20 cellular contexts compared by ENCODE assay signal in the genomic region with DNA sequence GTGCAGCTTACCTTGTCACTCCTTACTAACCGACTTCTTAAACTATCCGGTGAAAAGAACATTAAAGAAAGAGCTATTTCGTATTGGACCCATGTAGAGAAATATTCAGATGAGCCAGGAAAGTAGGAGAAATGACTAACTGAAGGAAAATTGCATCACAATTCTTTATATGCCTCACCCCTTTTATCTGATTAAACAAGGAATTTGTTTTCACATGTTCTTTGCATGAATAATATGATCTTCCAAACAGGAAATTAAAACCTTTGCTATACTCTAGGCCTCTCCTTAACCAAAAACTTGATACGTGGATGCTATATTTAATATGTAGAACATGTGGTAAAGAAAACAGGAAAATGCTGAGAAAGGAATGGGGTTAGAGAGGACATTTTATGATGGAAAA. TPM values are rescaled to one million over a fixed set of nuclear protein-coding genes. Genes with fewer than 3 reads are reported as not detected.
DNase-seq lines count a peak whose midpoint lies in the region; ATAC-seq, FAIRE-seq and TF ChIP-seq lines count a peak whose summit lies in the region.
"Had no signal": no experiment of that assay in that cellular context is flagged by ENCODE, and none has a peak within 500 bp of the region (broad histone marks: within the 10 kb centered on the region; RNA-seq: fewer than 3 reads in every experiment).

No MANE protein-coding gene starts in this region.

- 60% methylated on average over 4 of the region's 4 CpGs for WGBS in suprapubic skin

- no peak overlapping the region for H3K27ac Mint-ChIP-seq in astrocyte (ENCODE audit: unreplicated experiment)
- H3K27ac Mint-ChIP-seq: activated CD4-positive, alpha-beta T cell treated with anti-CD3 and anti-CD28 coated beads, Interleukin-2, amount 10 ng/mL, durations not matched to agents 24 days and 14 days; activated naive CD8-positive, alpha-beta T cell treated with anti-CD3 and anti-CD28 coated beads, Interleukin-2, amount 50 U/mL, for 24 hours; IgD-negative memory B cell; nephron; stimulated activated memory B cell treated with anti-CD40 and anti-IgM and Interleukin-4, amounts not matched to agents 10 μg/mL and 1 μg/mL and 100 μg/mL, for 72 hours had no signal

- ATAC-seq in HG03521 (IDR thresholded peaks at IDR 0.05; ENCODE audit: unreplicated experiment) = no peak
- ATAC-seq: activated naive CD8-positive, alpha-beta T cell treated with anti-CD3 and anti-CD28 coated beads, Interleukin-2, amount 50 U/mL, for 24 hours; activated T-cell treated with anti-CD3 and anti-CD28 coated beads, Interleukin-2, amount 50 U/mL, for 4 hours; left ventricle myocardium superior; stimulated activated memory B cell treated with anti-CD40 and anti-IgM and Interleukin-4, amounts not matched to agents 10 μg/mL and 1 μg/mL and 100 μg/mL, for 72 hours had no signal

- peak overlapping the region; percentile 35 for H3K4me2 ChIP-seq in astrocyte (ENCODE audit: low read length)

- H3K27me3 ChIP-seq in astrocyte (ENCODE audit: insufficient read depth, low read length) (no peaks in the 10 kb centered on the region), suprapubic skin (no peaks in the 10 kb centered on the region)

- H2AFZ ChIP-seq in astrocyte (ENCODE audit: low read depth, low read length) = peak overlapping the region; percentile 8

- H3K36me3 ChIP-seq in astrocyte (ENCODE audit: insufficient read depth, low read length) (no peaks in the 10 kb centered on the region), suprapubic skin (no peaks in the 10 kb centered on the region)

- no peak for TF ChIP-seq POLR2A in H54 (IDR thresholded peaks at IDR 0.05; ENCODE audit: low read depth, low read length)
- no peak for TF ChIP-seq POLR2A in suprapubic skin (IDR thresholded peaks at IDR 0.05)

- DNase-seq in H54 (ENCODE audit: insufficient read length, low spot score) (no peak), astrocyte (ENCODE audit: low read depth) (peak; percentile 84), fibroblast of peridontal ligament (ENCODE audit: extremely low read depth) (peak; percentile 3), suprapubic skin (ENCODE audit: low spot score in 2 of 2) (no peak), NCI-H1694 (lab: John Stamatoyannopoulos, UW) (no peak), germinal center (ENCODE audit: low spot score) (no peak)
- DNase-seq: activated CD4-positive, alpha-beta T cell treated with anti-CD3 and anti-CD28 coated beads, Interleukin-2, amount 10 ng/mL, durations not matched to agents 24 days and 14 days; activated naive CD8-positive, alpha-beta T cell treated with anti-CD3 and anti-CD28 coated beads, Interleukin-2, amount 50 U/mL, for 24 hours; activated T-cell treated with anti-CD3 and anti-CD28 coated beads, Interleukin-2, amount 50 U/mL, for 4 hours; dermis blood vessel endothelial cell; GF-D8; left ventricle myocardium superior; NCI-H446 treated with DMSO at 0.1 percent for 48 hours; retina; stimulated activated CD4-positive, alpha-beta T cell treated with anti-CD3 and anti-CD28 coated beads, Interleukin-4, amount 100 ng/mL, for 4 hours; T-helper 9 cell had no signal

- H3K9me3 Mint-ChIP-seq in astrocyte (ENCODE audit: unreplicated experiment) = no peaks in the 10 kb centered on the region
- H3K9me3 Mint-ChIP-seq: activated CD4-positive, alpha-beta T cell treated with anti-CD3 and anti-CD28 coated beads, Interleukin-2, amount 10 ng/mL, durations not matched to agents 24 days and 14 days; activated naive CD8-positive, alpha-beta T cell treated with anti-CD3 and anti-CD28 coated beads, Interleukin-2, amount 50 U/mL, for 24 hours; activated T-cell treated with anti-CD3 and anti-CD28 coated beads, Interleukin-2, amount 50 U/mL, for 4 hours; nephron; stimulated activated memory B cell treated with anti-CD40 and anti-IgM and Interleukin-4, amounts not matched to agents 10 μg/mL and 1 μg/mL and 100 μg/mL, for 72 hours had no signal

- H3K4me3 ChIP-seq in astrocyte (ENCODE audit: insufficient read depth, low read depth, low read length) (no peak overlapping the region), suprapubic skin (no peak overlapping the region)

- H3K79me2 ChIP-seq in astrocyte (ENCODE audit: insufficient read depth, low read length) = no peaks in the 10 kb centered on the region

- H3K36me3 Mint-ChIP-seq in astrocyte (ENCODE audit: low read depth, unreplicated experiment) = peaks cover 2% of the 10 kb centered on the region
- H3K36me3 Mint-ChIP-seq: stimulated activated memory B cell treated with anti-CD40 and anti-IgM and Interleukin-4, amounts not matched to agents 10 μg/mL and 1 μg/mL and 100 μg/mL, for 72 hours had no signal

- no peaks in the 10 kb centered on the region for H4K20me1 ChIP-seq in astrocyte (ENCODE audit: insufficient read depth, low read length)

- H3K4me1 Mint-ChIP-seq in astrocyte (ENCODE audit: low read depth, unreplicated experiment) = no peaks in the 10 kb centered on the region
- H3K4me1 Mint-ChIP-seq: activated CD4-positive, alpha-beta T cell treated with anti-CD3 and anti-CD28 coated beads, Interleukin-2, amount 10 ng/mL, durations not matched to agents 24 days and 14 days; activated naive CD8-positive, alpha-beta T cell treated with anti-CD3 and anti-CD28 coated beads, Interleukin-2, amount 50 U/mL, for 24 hours; IgD-negative memory B cell; nephron; stimulated activated memory B cell treated with anti-CD40 and anti-IgM and Interleukin-4, amounts not matched to agents 10 μg/mL and 1 μg/mL and 100 μg/mL, for 72 hours had no signal

- FAIRE-seq in H54 (lab: Jason Lieb, UNC) (peak; percentile 74), astrocyte (lab: Jason Lieb, UNC) (no peak)

- peaks cover 4% of the 10 kb centered on the region for H3K4me1 ChIP-seq in astrocyte (ENCODE audit: insufficient read depth, low read length)
- H3K4me1 ChIP-seq in suprapubic skin = peaks cover 7% of the 10 kb centered on the region

- no peak overlapping the region for H3K9ac ChIP-seq in astrocyte (ENCODE audit: low read length)

- H3K4me3 Mint-ChIP-seq in astrocyte (ENCODE audit: unreplicated experiment) = no peak overlapping the region
- H3K4me3 Mint-ChIP-seq: activated CD4-positive, alpha-beta T cell treated with anti-CD3 and anti-CD28 coated beads, Interleukin-2, amount 10 ng/mL, durations not matched to agents 24 days and 14 days; activated naive CD8-positive, alpha-beta T cell treated with anti-CD3 and anti-CD28 coated beads, Interleukin-2, amount 50 U/mL, for 24 hours; activated T-cell treated with anti-CD3 and anti-CD28 coated beads, Interleukin-2, amount 50 U/mL, for 4 hours; IgD-negative memory B cell; nephron; stimulated activated memory B cell treated with anti-CD40 and anti-IgM and Interleukin-4, amounts not matched to agents 10 μg/mL and 1 μg/mL and 100 μg/mL, for 72 hours had no signal

- no peak for TF ChIP-seq EP300 in suprapubic skin (IDR thresholded peaks at IDR 0.05)

- TF ChIP-seq CTCF in astrocyte (IDR thresholded peaks at IDR 0.05; ENCODE audit: insufficient read depth, low read depth, low read length) = no peak
- TF ChIP-seq CTCF in suprapubic skin (IDR thresholded peaks at IDR 0.05) = no peak

- H3K27ac ChIP-seq in astrocyte (ENCODE audit: low read depth, low read length) = peak overlapping the region; percentile 55
- H3K27ac ChIP-seq in suprapubic skin = peak overlapping the region; percentile 86

- H3K9me3 ChIP-seq in astrocyte (ENCODE audit: insufficient read depth, low read depth, low read length) (no peaks in the 10 kb centered on the region), suprapubic skin (no peaks in the 10 kb centered on the region)

- no peaks in the 10 kb centered on the region for H3K27me3 Mint-ChIP-seq in astrocyte (ENCODE audit: low read depth, unreplicated experiment)
- H3K27me3 Mint-ChIP-seq: IgD-negative memory B cell; stimulated activated memory B cell treated with anti-CD40 and anti-IgM and Interleukin-4, amounts not matched to agents 10 μg/mL and 1 μg/mL and 100 μg/mL, for 72 hours had no signal

RNA-seq across cellular contexts. Expression of gene LRRC1, which starts 41.9 kb away (rescaled TPM):
- total RNA-seq in astrocyte = 11.8 and 14.3 TPM in 2 replicates
- 10 to 100 TPM; 34.6 to 80.9 (median 42.4) TPM for total RNA-seq in suprapubic skin

Comparison
In these comparisons a context has a peak if more than half of its experiments do, and no peak if none do; other contexts are left out.
1. DNase-seq: peak in astrocyte (single experiment) and fibroblast of peridontal ligament (single experiment); none in H54 (single experiment), suprapubic skin (0 of 2), NCI-H1694 (single experiment) and germinal center (single experiment).